Comparison of ENCODE assay signal across 23 cellular contexts in genomic region chr12:125332900-125333299, GRCh38.
DNase-seq lines count a peak whose midpoint lies in the region; ATAC-seq and TF ChIP-seq lines count a peak whose summit lies in the region.
"Had no signal": no experiment of that assay in that cellular context is flagged by ENCODE, and none has a peak within 500 bp of the region (broad histone marks: within the 10 kb centered on the region; RNA-seq: fewer than 3 reads in every experiment).

No MANE protein-coding gene starts in this region.

- WGBS in H9 (ENCODE audit: extremely low coverage, insufficient read length, low lambda C conversion rate) = no CpG with 5 or more reads among the region's 11 CpGs
- WGBS in mesendoderm (ENCODE audit: extremely low coverage, insufficient coverage, low lambda C conversion rate) = no CpG with 5 or more reads among the region's 11 CpGs

- H4K20me1 ChIP-seq in H9 (ENCODE audit: control insufficient read depth, insufficient read depth, insufficient read length) = no peaks in the 10 kb centered on the region

- H3K9me3 ChIP-seq in H9 (ENCODE audit: control insufficient read depth, low read depth, low read length) = peaks cover 6% of the 10 kb centered on the region
- peaks cover 6% of the 10 kb centered on the region for H3K9me3 ChIP-seq in WERI-Rb-1 (ENCODE audit: severe bottlenecking)
- H3K9me3 ChIP-seq: HAP-1, vagina had no signal

- DNase-seq in CD14-positive monocyte (ENCODE audit: low spot score) (no peak), H9 (peak; percentile 67), WERI-Rb-1 (no peak), mesendoderm (peak; percentile 49), activated gamma-delta T cell treated with Interleukin-2 at 50 U/mL for 16 hours (no peak)
- DNase-seq: activated CD4-positive, CD25-positive, alpha-beta regulatory T cell treated with anti-CD3 and anti-CD28 coated beads, Interleukin-2, amount 50 U/mL, for 72 hours; amniotic stem cell; cerebellar nuclear complex; COR-L47; foreskin fibroblast; Karpas-422; NCI-H1436; NCI-H226; SHP77; sigmoid colon; stimulated activated CD4-positive, alpha-beta T cell treated with anti-CD3 and anti-CD28 coated beads, Interleukin-2, amount 100 ng/mL, for 24 hours; T-helper 2 cell had no signal

- no peaks in the 10 kb centered on the region for H3K79me1 ChIP-seq in H9 (ENCODE audit: insufficient read depth, low read depth, low read length, poor library complexity, severe bottlenecking)
- H3K79me1 ChIP-seq in mesendoderm (ENCODE audit: low read length) = no peaks in the 10 kb centered on the region

- TF ChIP-seq CTCF in CD14-positive monocyte (IDR thresholded peaks at IDR 0.05) (peak; percentile 5), H9 (conservative IDR thresholded peaks at IDR 0.05) (peak; percentile 72), WERI-Rb-1 (IDR thresholded peaks at IDR 0.05; ENCODE audit: low read depth, low read length) (peak; percentile 58)

- H3K4ac ChIP-seq in H9 (ENCODE audit: low read depth, low read length) (no peak overlapping the region), mesendoderm (ENCODE audit: low read depth, low read length) (no peak overlapping the region)

- H2BK120ac ChIP-seq in H9 (ENCODE audit: low read depth, low read length, poor library complexity, severe bottlenecking) (no peak overlapping the region), mesendoderm (ENCODE audit: low read depth, low read length) (no peak overlapping the region)

- H2AK5ac ChIP-seq in H9 (ENCODE audit: insufficient read length, low read length) (no peak overlapping the region), mesendoderm (ENCODE audit: low read length) (no peak overlapping the region)

- H2AFZ ChIP-seq in H9 (ENCODE audit: low read length) = no peak overlapping the region

- H3K9me3 Mint-ChIP-seq in CD14-positive monocyte = peaks cover 0 to 6% (median 0%) of the 10 kb centered on the region in 7 donors
- H3K9me3 Mint-ChIP-seq in H9 = peaks cover 9% of the 10 kb centered on the region in 2 experiments
- H3K9me3 Mint-ChIP-seq: activated T-helper 2 cell treated with anti-CD3 and anti-CD28 coated beads, Interferon-gamma antibody, Interleukin-2, Interleukin-4, amounts not matched to agents 10 μg/mL and 5 μg/mL and 100 μg/mL, durations not matched to agents 14 hours and 24 hours and 36 hours had no signal

- no peak overlapping the region for H4K5ac ChIP-seq in H9 (ENCODE audit: insufficient read length, low read depth, low read length)
- H4K5ac ChIP-seq in mesendoderm (ENCODE audit: low read length) = no peak overlapping the region

- no peak overlapping the region for H2BK12ac ChIP-seq in H9 (ENCODE audit: insufficient read length, low read depth, low read length)

- H3K36me3 ChIP-seq in WERI-Rb-1 = no peaks in the 10 kb centered on the region
- no peaks in the 10 kb centered on the region for H3K36me3 ChIP-seq in mesendoderm (ENCODE audit: control insufficient read depth, insufficient read depth, low read length)
- H3K36me3 ChIP-seq: HAP-1, sigmoid colon, vagina had no signal

- H4K91ac ChIP-seq in H9 (ENCODE audit: insufficient read length, low read depth, low read length) = no peak overlapping the region

- ATAC-seq in HG03457 (IDR thresholded peaks at IDR 0.05; ENCODE audit: unreplicated experiment) (no peak), GM18498 (IDR thresholded peaks at IDR 0.05; ENCODE audit: unreplicated experiment) (no peak), HG03175 (IDR thresholded peaks at IDR 0.05; ENCODE audit: unreplicated experiment) (no peak)

- H3K36me3 Mint-ChIP-seq in CD14-positive monocyte = no peaks in the 10 kb centered on the region
- H3K36me3 Mint-ChIP-seq in H9 (ENCODE audit: insufficient read depth in 1 of 3, low read depth in 3 of 3) = peaks cover 11 to 19% (median 16%) of the 10 kb centered on the region in 3 experiments

- H3K4me2 ChIP-seq in H9 (ENCODE audit: insufficient read depth, insufficient read length, low read length) = no peak overlapping the region
- no peak overlapping the region for H3K4me2 ChIP-seq in mesendoderm (ENCODE audit: low read length)

- H3K14ac ChIP-seq in H9 (ENCODE audit: insufficient read depth, low read length) = no peak overlapping the region

- H3K18ac ChIP-seq in H9 (ENCODE audit: insufficient read length, low read depth, low read length) (no peak overlapping the region), mesendoderm (ENCODE audit: low read length) (no peak overlapping the region)

- no peaks in the 10 kb centered on the region for H3K27me3 ChIP-seq in H9 (ENCODE audit: insufficient read depth, low read length)
- peaks cover 26% of the 10 kb centered on the region for H3K27me3 ChIP-seq in WERI-Rb-1 (ENCODE audit: insufficient read depth, low read depth, severe bottlenecking)
- no peaks in the 10 kb centered on the region for H3K27me3 ChIP-seq in mesendoderm (ENCODE audit: insufficient read depth, low read length, poor library complexity)
- H3K27me3 ChIP-seq: vagina had no signal

- H2BK15ac ChIP-seq in H9 (ENCODE audit: low read depth, low read length) (no peak overlapping the region), mesendoderm (replicated peaks; ENCODE audit: low read depth) (no peak overlapping the region)

- peaks cover 5% of the 10 kb centered on the region for H3K23me2 ChIP-seq in H9 (ENCODE audit: insufficient read length, low read depth, low read length, poor library complexity, severe bottlenecking)

- H3K4me1 ChIP-seq in H9 (ENCODE audit: insufficient read depth, low read length) (peaks cover 5% of the 10 kb centered on the region; the same call in 1 of the 2 replicates), mesendoderm (ENCODE audit: control insufficient read depth, low read depth, low read length) (no peaks in the 10 kb centered on the region)
- H3K4me1 ChIP-seq: HAP-1 had no signal

- H3K23ac ChIP-seq in H9 (ENCODE audit: insufficient read length, low read depth, low read length) (no peak overlapping the region), mesendoderm (ENCODE audit: low read length) (no peak overlapping the region)

- no peak overlapping the region for H3K4me3 ChIP-seq in WERI-Rb-1 (ENCODE audit: low read depth, low read length)
- H3K4me3 ChIP-seq in mesendoderm (ENCODE audit: low read length) = no peak overlapping the region
- H3K4me3 ChIP-seq: HAP-1, sigmoid colon, vagina had no signal

- no peaks in the 10 kb centered on the region for H3K79me2 ChIP-seq in H9 (ENCODE audit: insufficient read depth, low read length)
- no peaks in the 10 kb centered on the region for H3K79me2 ChIP-seq in mesendoderm (ENCODE audit: control insufficient read depth, insufficient read depth, low read length)

- peaks cover 16 to 43% (median 25%) of the 10 kb centered on the region in 3 donors for H3K27me3 Mint-ChIP-seq in CD14-positive monocyte (ENCODE audit: low read depth in 3 of 3)
- H3K27me3 Mint-ChIP-seq in H9 (ENCODE audit: low read depth) = peaks cover 6% of the 10 kb centered on the region; the same call in 1 of the 2 replicates

- H3K4me1 Mint-ChIP-seq in CD14-positive monocyte = no peaks in the 10 kb centered on the region
- peaks cover 24 to 30% of the 10 kb centered on the region in 2 experiments for H3K4me1 Mint-ChIP-seq in H9

- intact Hi-C loops in CD14-positive monocyte (cut with micrococcal nuclease) = loop anchor here in 1 of 2 donors (5.0 kb wide), 1 partner anchor 69 kb away; no protein-coding TSS in a partner anchor

- H3T11ph ChIP-seq in H9 (ENCODE audit: low read length) = no peak overlapping the region

- H3K27ac Mint-ChIP-seq in CD14-positive monocyte (no peak overlapping the region), H9 (no peak overlapping the region; a peak in 1 of 7 replicates)
- H3K27ac Mint-ChIP-seq: activated T-helper 2 cell treated with anti-CD3 and anti-CD28 coated beads, Interferon-gamma antibody, Interleukin-2, Interleukin-4, amounts not matched to agents 10 μg/mL and 5 μg/mL and 100 μg/mL, durations not matched to agents 14 hours and 24 hours and 36 hours had no signal

- H3K27ac ChIP-seq in H9 (ENCODE audit: insufficient read length, low read depth, low read length) (no peak overlapping the region), WERI-Rb-1 (no peak overlapping the region), mesendoderm (ENCODE audit: low read depth, low read length) (no peak overlapping the region)
- H3K27ac ChIP-seq: sigmoid colon, vagina had no signal

- H3K9ac ChIP-seq in H9 (ENCODE audit: extremely low read depth, insufficient read length, low read length) = no peak overlapping the region
- H3K9ac ChIP-seq in mesendoderm (ENCODE audit: low read length) = no peak overlapping the region

- H2BK5ac ChIP-seq in H9 (ENCODE audit: insufficient read length, low read length) (no peak overlapping the region), mesendoderm (ENCODE audit: low read length) (no peak overlapping the region)

- H3K56ac ChIP-seq in H9 (ENCODE audit: insufficient read length, low read depth, low read length) (no peak overlapping the region), mesendoderm (ENCODE audit: low read length) (no peak overlapping the region)

- H4K8ac ChIP-seq in H9 (replicated peaks; ENCODE audit: insufficient read length, low read depth, low read length) = no peak overlapping the region
- H4K8ac ChIP-seq in mesendoderm (ENCODE audit: low read depth, low read length) = no peak overlapping the region

- H3K4me3 Mint-ChIP-seq in CD14-positive monocyte = no peak overlapping the region
- H3K4me3 Mint-ChIP-seq in H9 = no peak overlapping the region

- no peak overlapping the region for H2BK20ac ChIP-seq in H9 (ENCODE audit: low read depth, low read length, poor library complexity, severe bottlenecking)

Comparison
In these comparisons a context has a peak if more than half of its experiments do, and no peak if none do; other contexts are left out.
1. DNase-seq: peak in H9 (single experiment) and mesendoderm (single experiment); none in CD14-positive monocyte (single experiment), WERI-Rb-1 (single experiment) and activated gamma-delta T cell treated with Interleukin-2 at 50 U/mL for 16 hours (single experiment).
2. CTCF ChIP-seq: peak in every context shown above with its lines; median percentile 72 in H9; 58 in WERI-Rb-1; 5 in CD14-positive monocyte.